14 cellular contexts compared by ENCODE assay signal in genomic region chr18:58257461-58257860, GRCh38.
DNase-seq lines count a peak whose midpoint lies in the region; ATAC-seq and TF ChIP-seq lines count a peak whose summit lies in the region.
"Had no signal": no experiment of that assay in that cellular context is flagged by ENCODE, and none has a peak within 500 bp of the region (broad histone marks: within the 10 kb centered on the region; RNA-seq: fewer than 3 reads in every experiment).

No MANE protein-coding gene starts in this region.

- in situ Hi-C loops in astrocyte of the spinal cord (cut with HindIII; ENCODE audit: low sequenced_read_pairs) = no loop called here

- H3K9me3 ChIP-seq in gastroesophageal sphincter = no peaks in the 10 kb centered on the region
- H3K9me3 ChIP-seq: pancreas had no signal

- peaks cover 0 to 4% (median 0%) of the 10 kb centered on the region in 3 donors for H3K4me1 ChIP-seq in gastroesophageal sphincter

- no peak for TF ChIP-seq POLR2A in gastroesophageal sphincter (IDR thresholded peaks at IDR 0.05)

- ATAC-seq in HG03442 (IDR thresholded peaks at IDR 0.05; ENCODE audit: unreplicated experiment) = peak; percentile 41
- ATAC-seq in gastroesophageal sphincter = no peak
- no peak for ATAC-seq in SK-N-SH treated with all-trans-retinoic acid at 6 μM for 48 hours
- no peak for ATAC-seq in HG02870 (IDR thresholded peaks at IDR 0.05; ENCODE audit: unreplicated experiment)

- WGBS in gastroesophageal sphincter (ENCODE audit: low coverage in 1 of 2), 2 donors = 78 to 82% methylated on average over 5 to 9 of the region's 9 CpGs

- peaks cover 0 to 12% of the 10 kb centered on the region in 2 donors for H3K36me3 ChIP-seq in gastroesophageal sphincter

- DNase-seq in COLO668 (lab: John Stamatoyannopoulos, UW; ENCODE audit: unreplicated experiment) (peak; percentile 14), astrocyte of the spinal cord (ENCODE audit: low read depth, low spot score) (peak; percentile 63), myocyte (ENCODE audit: low read depth) (peak; percentile 81), HT-29 (ENCODE audit: low spot score) (no peak)
- DNase-seq: activated CD4-positive, CD25-positive, alpha-beta regulatory T cell; activated naive CD4-positive, alpha-beta T cell; CD4-positive, CD25-positive, alpha-beta regulatory T cell; endodermal cell; HCEC 1CT; pancreas had no signal

- TF ChIP-seq CTCF in astrocyte of the spinal cord (IDR thresholded peaks at IDR 0.05; ENCODE audit: low read depth, low read length) (no peak), gastroesophageal sphincter (IDR thresholded peaks at IDR 0.05) (no peak)

- no peak overlapping the region for H3K4me3 ChIP-seq in astrocyte of the spinal cord (ENCODE audit: low read depth, low read length)
- no peak overlapping the region for H3K4me3 ChIP-seq in gastroesophageal sphincter
- H3K4me3 ChIP-seq: pancreas had no signal

- TF ChIP-seq EP300 in gastroesophageal sphincter (IDR thresholded peaks at IDR 0.05) = no peak

- no peak overlapping the region for H3K27ac ChIP-seq in gastroesophageal sphincter

- no peaks in the 10 kb centered on the region for H3K27me3 ChIP-seq in gastroesophageal sphincter
- H3K27me3 ChIP-seq: pancreas had no signal

TF ChIP-seq in SK-N-SH treated with all-trans-retinoic acid at 6 μM for 48 hours, 23 proteins besides CTCF, POLR2A, EP300 and RAD21:
- TF ChIP-seq, protein P1, sequence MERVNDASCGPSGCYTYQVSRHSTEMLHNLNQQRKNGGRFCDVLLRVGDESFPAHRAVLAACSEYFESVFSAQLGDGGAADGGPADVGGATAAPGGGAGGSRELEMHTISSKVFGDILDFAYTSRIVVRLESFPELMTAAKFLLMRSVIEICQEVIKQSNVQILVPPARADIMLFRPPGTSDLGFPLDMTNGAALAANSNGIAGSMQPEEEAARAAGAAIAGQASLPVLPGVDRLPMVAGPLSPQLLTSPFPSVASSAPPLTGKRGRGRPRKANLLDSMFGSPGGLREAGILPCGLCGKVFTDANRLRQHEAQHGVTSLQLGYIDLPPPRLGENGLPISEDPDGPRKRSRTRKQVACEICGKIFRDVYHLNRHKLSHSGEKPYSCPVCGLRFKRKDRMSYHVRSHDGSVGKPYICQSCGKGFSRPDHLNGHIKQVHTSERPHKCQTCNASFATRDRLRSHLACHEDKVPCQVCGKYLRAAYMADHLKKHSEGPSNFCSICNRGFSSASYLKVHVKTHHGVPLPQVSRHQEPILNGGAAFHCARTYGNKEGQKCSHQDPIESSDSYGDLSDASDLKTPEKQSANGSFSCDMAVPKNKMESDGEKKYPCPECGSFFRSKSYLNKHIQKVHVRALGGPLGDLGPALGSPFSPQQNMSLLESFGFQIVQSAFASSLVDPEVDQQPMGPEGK (CRISPR knock-in tag; IDR thresholded peaks at IDR 0.05; ENCODE audit: borderline replicate concordance) = no peak
- no peak for TF ChIP-seq CSDC2 (CRISPR knock-in tag; IDR thresholded peaks at IDR 0.05)
- no peak for TF ChIP-seq OSR1 (CRISPR knock-in tag; IDR thresholded peaks at IDR 0.05)
- TF ChIP-seq, protein P2, sequence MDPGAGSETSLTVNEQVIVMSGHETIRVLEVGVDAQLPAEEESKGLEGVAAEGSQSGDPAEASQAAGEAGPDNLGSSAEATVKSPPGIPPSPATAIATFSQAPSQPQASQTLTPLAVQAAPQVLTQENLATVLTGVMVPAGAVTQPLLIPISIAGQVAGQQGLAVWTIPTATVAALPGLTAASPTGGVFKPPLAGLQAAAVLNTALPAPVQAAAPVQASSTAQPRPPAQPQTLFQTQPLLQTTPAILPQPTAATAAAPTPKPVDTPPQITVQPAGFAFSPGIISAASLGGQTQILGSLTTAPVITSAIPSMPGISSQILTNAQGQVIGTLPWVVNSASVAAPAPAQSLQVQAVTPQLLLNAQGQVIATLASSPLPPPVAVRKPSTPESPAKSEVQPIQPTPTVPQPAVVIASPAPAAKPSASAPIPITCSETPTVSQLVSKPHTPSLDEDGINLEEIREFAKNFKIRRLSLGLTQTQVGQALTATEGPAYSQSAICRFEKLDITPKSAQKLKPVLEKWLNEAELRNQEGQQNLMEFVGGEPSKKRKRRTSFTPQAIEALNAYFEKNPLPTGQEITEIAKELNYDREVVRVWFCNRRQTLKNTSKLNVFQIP (CRISPR knock-in tag; IDR thresholded peaks at IDR 0.05; ENCODE audit: borderline replicate concordance, low read depth) = no peak
- no peak for TF ChIP-seq PPARA (CRISPR knock-in tag; IDR thresholded peaks at IDR 0.05; ENCODE audit: borderline replicate concordance)
- TF ChIP-seq ARNTL (CRISPR knock-in tag; IDR thresholded peaks at IDR 0.05; ENCODE audit: borderline replicate concordance, low read depth) = no peak
- no peak for TF ChIP-seq TOX (CRISPR knock-in tag; IDR thresholded peaks at IDR 0.05; ENCODE audit: borderline replicate concordance)
- TF ChIP-seq ZFP30 (CRISPR knock-in tag; IDR thresholded peaks at IDR 0.05) = no peak
- TF ChIP-seq ISL1 (CRISPR knock-in tag; IDR thresholded peaks at IDR 0.05) = no peak
- TF ChIP-seq ZNF565 (CRISPR knock-in tag; conservative IDR thresholded peaks at IDR 0.05; ENCODE audit: low read depth) = no peak
- no peak for TF ChIP-seq ZNF70 (CRISPR knock-in tag; IDR thresholded peaks at IDR 0.05)
- TF ChIP-seq RARB (CRISPR knock-in tag; IDR thresholded peaks at IDR 0.05) = no peak
- TF ChIP-seq CREB5 (CRISPR knock-in tag; IDR thresholded peaks at IDR 0.05; ENCODE audit: low read depth) = no peak
- TF ChIP-seq TCF4 (CRISPR knock-in tag; IDR thresholded peaks at IDR 0.05; ENCODE audit: borderline replicate concordance) = no peak
- TF ChIP-seq GLIS3 (CRISPR knock-in tag; IDR thresholded peaks at IDR 0.05) = no peak
- TF ChIP-seq ESRRG (CRISPR knock-in tag; IDR thresholded peaks at IDR 0.05) = no peak
- no peak for TF ChIP-seq BACH2 (CRISPR knock-in tag; IDR thresholded peaks at IDR 0.05; ENCODE audit: borderline replicate concordance)
- no peak for TF ChIP-seq TSHZ2 (CRISPR knock-in tag; IDR thresholded peaks at IDR 0.05)
